In the genomic region with DNA sequence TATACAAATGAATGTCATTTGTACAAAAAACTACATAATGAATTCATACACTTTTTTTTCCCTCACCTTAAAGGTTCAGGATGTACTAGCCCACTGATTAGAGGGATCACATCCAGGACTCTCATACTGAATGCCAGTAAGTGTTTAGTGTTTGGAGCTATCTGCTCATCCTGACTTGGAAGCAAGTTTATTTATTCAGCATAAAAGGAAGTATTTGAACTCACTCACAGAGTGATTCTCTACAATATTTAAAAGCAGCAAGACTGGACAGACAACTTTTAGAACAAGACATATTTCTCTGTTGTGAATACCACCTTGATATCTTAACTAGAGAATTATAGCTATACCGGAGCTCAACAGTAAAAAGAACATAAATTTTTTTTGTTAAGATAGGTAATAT, we compare ENCODE assay signal across 21 cellular contexts. TPM values are rescaled to one million over a fixed set of nuclear protein-coding genes. Genes with fewer than 3 reads are reported as not detected.
DNase-seq lines count a peak whose midpoint lies in the region; ATAC-seq and TF ChIP-seq lines count a peak whose summit lies in the region.
"Had no signal": no experiment of that assay in that cellular context is flagged by ENCODE, and none has a peak within 500 bp of the region (broad histone marks: within the 10 kb centered on the region; RNA-seq: fewer than 3 reads in every experiment).

No MANE protein-coding gene starts in this region.

- H3K36me3 ChIP-seq in PC-3 (ENCODE audit: low read depth, low read length) = no peaks in the 10 kb centered on the region
- no peaks in the 10 kb centered on the region for H3K36me3 ChIP-seq in prostate gland
- H3K36me3 ChIP-seq: BLaER1, HAP-1 had no signal

- no peak for TF ChIP-seq POLR2A in prostate gland (IDR thresholded peaks at IDR 0.05)

- H4K20me1 ChIP-seq in PC-3 (ENCODE audit: low read length) = no peaks in the 10 kb centered on the region
- H4K20me1 ChIP-seq: BLaER1 had no signal

- POLR2A ChIA-PET in PC-3 (lab: Charles Lee; ENCODE audit: unreplicated experiment) = no interaction called here

- H3K27ac ChIP-seq in PC-3 (ENCODE audit: low read length) = no peak overlapping the region
- H3K27ac ChIP-seq in prostate gland = peak overlapping the region; percentile 63 to 65
- H3K27ac ChIP-seq: BLaER1, HL-60, KMS-11 had no signal

- no peaks in the 10 kb centered on the region for H3K9me2 ChIP-seq in PC-3 (replicated peaks; ENCODE audit: low read length)

- H2AFZ ChIP-seq in PC-3 (ENCODE audit: low read length) = no peak overlapping the region

- ATAC-seq in PC-3 (no peak), left colon (peak; percentile 44), HG03045 (IDR thresholded peaks at IDR 0.05; ENCODE audit: unreplicated experiment) (no peak)
- ATAC-seq: GM23338, Right ventricle myocardium inferior had no signal

- DNase-seq in DMS53 treated with DMSO at 0.1 percent for 48 hours (lab: John Stamatoyannopoulos, UW; ENCODE audit: unreplicated experiment) (peak; percentile 67), PC-3 (peak; percentile 59), left colon (no peak), prostate gland (ENCODE audit: low spot score) (peak; percentile 64), HUDEP-2 (lab: John Stamatoyannopoulos, UW; ENCODE audit: unreplicated experiment in 76 of 76) (no peak), kidney tubule cell (ENCODE audit: low spot score) (no peak)
- DNase-seq: ACHN; Caco-2; CD4-positive, alpha-beta memory T cell; DMS 273 treated with DMSO at 0.1 percent for 48 hours; IMR-90; NCI-H1105 treated with DMSO at 0.1 percent for 48 hours; NCI-H2029 treated with DMSO at 0.1 percent for 48 hours; NCI-H345 had no signal

- H3K4me3 ChIP-seq in PC-3 (ENCODE audit: low read length) = no peak overlapping the region
- no peak overlapping the region for H3K4me3 ChIP-seq in prostate gland
- H3K4me3 ChIP-seq: BLaER1, GM23338, HAP-1 had no signal

- intact Hi-C loops in PC-3 (cut with micrococcal nuclease) (no loop called here), left colon (cut with DNase I, micrococcal nuclease) (no loop called here), prostate gland (cut with DNase I) (no loop called here)

- 0 out of 2 replicates have a peak, but pooled peaks cover 3% of the 10 kb centered on the region for H3K4me1 ChIP-seq in PC-3 (ENCODE audit: insufficient read depth, low read length)
- H3K4me1 ChIP-seq in prostate gland (replicated peaks) = peaks cover 5% of the 10 kb centered on the region

- H3K79me2 ChIP-seq in PC-3 (ENCODE audit: low read length) = no peaks in the 10 kb centered on the region

- CTCF ChIA-PET in PC-3 (lab: Charles Lee) = interaction anchor here (0.6 kb wide), 1 partner anchor 744 kb away, joined by 3 read pairs; no protein-coding TSS in a partner anchor

- H3F3A ChIP-seq in PC-3 (ENCODE audit: low read length, unreplicated experiment) = no peaks in the 10 kb centered on the region

- H3K4me2 ChIP-seq in PC-3 (ENCODE audit: low read length) = no peak overlapping the region
- H3K4me2 ChIP-seq: BLaER1, KMS-11 had no signal

- no peak overlapping the region for H3K9ac ChIP-seq in PC-3 (ENCODE audit: low read length)
- H3K9ac ChIP-seq: BLaER1, KMS-11 had no signal

- BruUV-seq in PC-3 (replicated peaks; lab: Mats Ljungman, UMichigan) = no TSS peak

- WGBS in prostate gland = 29% methylated on average over 1 of the region's 1 CpG

- no peaks in the 10 kb centered on the region for H3K9me3 ChIP-seq in PC-3 (ENCODE audit: low read length)
- H3K9me3 ChIP-seq in prostate gland = no peaks in the 10 kb centered on the region
- H3K9me3 ChIP-seq: BLaER1, Caco-2, HAP-1 had no signal

- TF ChIP-seq CTCF in PC-3 (conservative IDR thresholded peaks at IDR 0.05; ENCODE audit: low read depth, low read length) = no peak
- no peak for TF ChIP-seq CTCF in prostate gland (IDR thresholded peaks at IDR 0.05)

- H3K27me3 ChIP-seq in PC-3 (ENCODE audit: low read length) (no peaks in the 10 kb centered on the region), prostate gland (replicated peaks; ENCODE audit: insufficient read depth) (no peaks in the 10 kb centered on the region)
- H3K27me3 ChIP-seq: BLaER1 had no signal

RNA-seq across cellular contexts. Expression of a gene that starts 14.8 kb away (rescaled TPM):
- not detected in 2 replicates for total RNA-seq in PC-3 (2014; rRNA removed)
- total RNA-seq in left colon = 100 to 1,000 TPM; 104 to 123 TPM
- total RNA-seq in prostate gland = 10 to 100 TPM; 41.5 to 64.9 TPM

Comparison
In these comparisons a context has a peak if more than half of its experiments do, and no peak if none do; other contexts are left out.
1. DNase-seq: peak in DMS53 treated with DMSO at 0.1 percent for 48 hours (single experiment), PC-3 (single experiment) and prostate gland (single experiment); none in left colon (0 of 2), HUDEP-2 (0 of 76) and kidney tubule cell (single experiment).
2. RNA of a gene that starts 14.8 kb away (total RNA-seq): 104 to 123 TPM in left colon and 41.5 to 64.9 TPM in prostate gland; not detected in PC-3; every median in the first group is over 10 times any median in the second.